Comparison of ENCODE assay signal across 8 cellular contexts in the genomic region with DNA sequence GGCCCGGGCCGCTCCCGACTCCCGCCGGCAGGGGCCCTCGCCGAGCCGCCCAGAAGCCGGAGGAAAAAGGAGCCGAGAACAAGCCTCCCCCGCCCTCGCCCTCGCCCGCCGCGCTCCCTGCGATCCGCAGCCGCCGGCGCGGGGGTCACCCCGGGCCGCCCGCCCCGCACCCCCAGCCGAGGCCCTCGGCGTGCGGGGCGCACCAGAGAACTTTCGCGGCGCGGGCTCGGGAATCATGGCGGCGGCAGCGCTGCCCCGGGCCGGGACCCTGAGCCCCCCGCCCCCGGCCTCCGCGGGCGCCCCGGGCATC. TPM values are rescaled to one million over a fixed set of nuclear protein-coding genes. Genes with fewer than 3 reads are reported as not detected.
DNase-seq lines count a peak whose midpoint lies in the region; ATAC-seq and TF ChIP-seq lines count a peak whose summit lies in the region.

No MANE protein-coding gene starts in this region.

- H3K27me3 Mint-ChIP-seq in activated CD8-positive, alpha-beta memory T cell treated with anti-CD3 and anti-CD28 coated beads, Interleukin-2, amount 10 ng/mL, durations not matched to agents 7 days and 5 days: no peaks in the 10 kb centered on the region

- peak; percentile 57 for ATAC-seq in GM18505 (IDR thresholded peaks at IDR 0.05; ENCODE audit: unreplicated experiment)
- peak; percentile 52 for ATAC-seq in HG03064 (IDR thresholded peaks at IDR 0.05; ENCODE audit: low read depth, unreplicated experiment)
- ATAC-seq in activated CD8-positive, alpha-beta memory T cell treated with anti-CD3 and anti-CD28 coated beads, Interleukin-2, amount 10 ng/mL, durations not matched to agents 7 days and 5 days: peak; percentile 86
- peak; percentile 84 for ATAC-seq in mucosa of descending colon

- H3K4me1 Mint-ChIP-seq in activated CD8-positive, alpha-beta memory T cell treated with anti-CD3 and anti-CD28 coated beads, Interleukin-2, amount 10 ng/mL, durations not matched to agents 7 days and 5 days: peaks cover 18% of the 10 kb centered on the region

- H3K9me3 Mint-ChIP-seq in activated CD8-positive, alpha-beta memory T cell treated with anti-CD3 and anti-CD28 coated beads, Interleukin-2, amount 10 ng/mL, durations not matched to agents 7 days and 5 days (ENCODE audit: low read depth): no peaks in the 10 kb centered on the region

- no peak overlapping the region for H3K4me3 Mint-ChIP-seq in activated CD8-positive, alpha-beta memory T cell treated with anti-CD3 and anti-CD28 coated beads, Interleukin-2, amount 10 ng/mL, durations not matched to agents 7 days and 5 days

- no peaks in the 10 kb centered on the region for H3K36me3 Mint-ChIP-seq in activated CD8-positive, alpha-beta memory T cell treated with anti-CD3 and anti-CD28 coated beads, Interleukin-2, amount 10 ng/mL, durations not matched to agents 7 days and 5 days

- H3K4me3 ChIP-seq in epithelial cell of esophagus (ENCODE audit: low read length): peak overlapping the region; percentile 40
- peak overlapping the region; percentile 59 for H3K4me3 ChIP-seq in mucosa of descending colon

- peaks cover 6% of the 10 kb centered on the region for H3K4me1 ChIP-seq in mucosa of descending colon (ENCODE audit: low read depth)

- TF ChIP-seq POLR2A in GM18505 (IDR thresholded peaks at IDR 0.05; ENCODE audit: borderline replicate concordance, extremely low read depth, insufficient read depth, insufficient read length): no peak

- TF ChIP-seq CTCF in epithelial cell of esophagus (IDR thresholded peaks at IDR 0.05; ENCODE audit: insufficient read depth, low read depth, low read length, missing control alignments): peak; percentile 24
- peak; percentile 55 for TF ChIP-seq CTCF in mucosa of descending colon (IDR thresholded peaks at IDR 0.05)

- no peak overlapping the region for H3K27ac Mint-ChIP-seq in activated CD8-positive, alpha-beta memory T cell treated with anti-CD3 and anti-CD28 coated beads, Interleukin-2, amount 10 ng/mL, durations not matched to agents 7 days and 5 days

- intact Hi-C loops in mucosa of descending colon (cut with DNase I, micrococcal nuclease): no loop called here

- DNase-seq in 8988T (peak; percentile 87), NCI-H82 (lab: John Stamatoyannopoulos, UW) (peak; percentile 77), epithelial cell of esophagus (ENCODE audit: low read depth) (peak; percentile 73), mucosa of descending colon (peak; percentile 78 to 84 (median 82))
- peak; percentile 84 for DNase-seq in activated CD8-positive, alpha-beta memory T cell treated with anti-CD3 and anti-CD28 coated beads, Interleukin-2, amount 10 ng/mL, durations not matched to agents 7 days and 5 days
- DNase-seq in stimulated activated CD8-positive, alpha-beta memory T cell treated with anti-CD3 and anti-CD28 coated beads, Interleukin-4, amount 100 ng/mL, for 48 hours: peak; percentile 84

- CTCF ChIA-PET in activated CD8-positive, alpha-beta memory T cell treated with anti-CD3 and anti-CD28 coated beads, Interleukin-2, amount 10 ng/mL, durations not matched to agents 7 days and 5 days (lab: Charles Lee): interaction anchor here (1.1 to 2.1 kb wide), 2 partner anchors 94 to 349 kb away, joined by 5 to 11 read pairs; partner anchors contain the start of gene SBNO1

- H3K36me3 ChIP-seq in mucosa of descending colon (ENCODE audit: low read depth): no peaks in the 10 kb centered on the region

- H3K9me3 ChIP-seq in mucosa of descending colon: no peaks in the 10 kb centered on the region

RNA-seq across cellular contexts. Expression of gene CDK2AP1, which starts 0.5 kb away (rescaled TPM):
- 10 to 100 TPM; 30.5 to 48.5 TPM for total RNA-seq in activated CD8-positive, alpha-beta memory T cell treated with anti-CD3 and anti-CD28 coated beads, Interleukin-2, amount 10 ng/mL, durations not matched to agents 7 days and 5 days
- total RNA-seq in mucosa of descending colon: 100 to 1,000 TPM in 1 of 3 donors, 10 to 100 TPM in 2; 41.2 to 125 (median 61.9) TPM

RNA-seq across cellular contexts. Expression of gene MTRFR, which starts 37.9 kb away (rescaled TPM):
- total RNA-seq in activated CD8-positive, alpha-beta memory T cell treated with anti-CD3 and anti-CD28 coated beads, Interleukin-2, amount 10 ng/mL, durations not matched to agents 7 days and 5 days: 10 to 100 TPM; 29.5 to 31.7 TPM
- total RNA-seq in mucosa of descending colon: 10 to 100 TPM in 2 of 3 donors, 1 to 10 TPM in 1; 9.0 to 11.2 (median 10.4) TPM

RNA-seq across cellular contexts. Expression of gene MPHOSPH9, which starts 38.2 kb away (rescaled TPM):
- total RNA-seq in activated CD8-positive, alpha-beta memory T cell treated with anti-CD3 and anti-CD28 coated beads, Interleukin-2, amount 10 ng/mL, durations not matched to agents 7 days and 5 days: 100 to 1,000 TPM; 129 to 186 TPM
- total RNA-seq in mucosa of descending colon: 10 to 100 TPM; 19.6 to 28.7 (median 19.8) TPM

Comparison
In these comparisons a context has a peak if more than half of its experiments do, and no peak if none do; other contexts are left out.
1. Peak in every context shown above with its lines: DNase-seq, ATAC-seq and H3K4me3 ChIP-seq.
2. RNA of gene MPHOSPH9, which starts 38.2 kb away (total RNA-seq): 129 to 186 TPM in activated CD8-positive, alpha-beta memory T cell treated with anti-CD3 and anti-CD28 coated beads, Interleukin-2, amount 10 ng/mL, durations not matched to agents 7 days and 5 days; 19.6 to 28.7 TPM in mucosa of descending colon; every median in the first group is over 4 times any median in the second.